ENCODE assay signal across 1 cellular context in the genomic region with DNA sequence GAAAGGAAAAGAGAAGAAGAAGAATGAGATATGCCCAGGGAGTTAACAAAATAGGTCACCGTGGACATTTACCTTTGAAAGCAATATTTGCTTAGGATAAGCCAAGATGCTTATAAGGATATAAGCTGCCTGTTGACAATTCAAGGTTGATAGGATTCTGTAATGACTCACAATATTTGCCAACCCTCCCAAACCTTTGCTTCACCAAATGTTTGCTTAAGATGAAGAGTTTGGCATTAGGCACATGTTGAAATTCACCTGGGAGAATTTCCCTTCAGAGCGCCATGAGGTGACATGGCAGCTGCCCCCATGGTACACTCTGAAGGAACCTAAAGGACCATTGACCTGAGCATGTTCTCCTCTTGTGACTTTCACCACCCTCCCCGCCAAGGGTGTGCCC.
TF ChIP-seq lines count a peak whose summit lies in the region.

No MANE protein-coding gene starts in this region.

TF ChIP-seq in HCT116, 20 proteins besides CTCF, POLR2A, EP300 and RAD21 (continued from another document):
- TF ChIP-seq FOSL1 (IDR thresholded peaks at IDR 0.05; ENCODE audit: low read depth) (no peak), EGR1 (IDR thresholded peaks at IDR 0.05; ENCODE audit: low read depth) (no peak), SP1 (IDR thresholded peaks at IDR 0.05; ENCODE audit: low read depth) (no peak), ZNF274 (IDR thresholded peaks at IDR 0.05; ENCODE audit: low read depth, low read length) (no peak), SIN3A (IDR thresholded peaks at IDR 0.05; ENCODE audit: low read depth) (no peak; the same call in 1 of the 2 replicates)
